Comparison of ENCODE assay signal across 8 cellular contexts in genomic region chr11:86069408-86070086, GRCh38. TPM values are rescaled to one million over a fixed set of nuclear protein-coding genes. Genes with fewer than 3 reads are reported as not detected.
DNase-seq lines count a peak whose midpoint lies in the region; ATAC-seq and TF ChIP-seq lines count a peak whose summit lies in the region.

No MANE protein-coding gene starts in this region.

- H3K4me3 ChIP-seq in PC-9 (peak overlapping the region; percentile 60), kidney epithelial cell (ENCODE audit: low read depth, low read length) (peak overlapping the region; percentile 34), stomach (peak overlapping the region; percentile 65 to 97 (median 91))

- peak; percentile 18 for TF ChIP-seq POLR2A in GM18505 (IDR thresholded peaks at IDR 0.05; ENCODE audit: borderline replicate concordance, extremely low read depth, insufficient read depth, insufficient read length)
- no peak for TF ChIP-seq POLR2A in stomach (IDR thresholded peaks at IDR 0.05)

- peaks cover 41% of the 10 kb centered on the region for H3K79me2 ChIP-seq in PC-9 (ENCODE audit: low read depth)

- TF ChIP-seq CTCF in PC-9 (conservative IDR thresholded peaks at IDR 0.05) (no peak), kidney epithelial cell (IDR thresholded peaks at IDR 0.05; ENCODE audit: insufficient read depth, low read length, poor library complexity, severe bottlenecking) (no peak), stomach (IDR thresholded peaks at IDR 0.05) (no peak)

- WGBS in stomach, 5 donors, result 3 to 8% (median 4%) methylated on average over 11 to 14 of the region's 14 CpGs

- H3K4me1 ChIP-seq in PC-9 (replicated peaks; ENCODE audit: insufficient read depth), result peaks cover 37% of the 10 kb centered on the region
- peaks cover 17 to 32% (median 30%) of the 10 kb centered on the region in 4 donors for H3K4me1 ChIP-seq in stomach

- CTCF ChIA-PET in PC-9 (lab: Charles Lee), result interaction anchor here (0.6 to 1.3 kb wide), 5 partner anchors 28 to 1501 kb away, joined by 3 to 7 read pairs (median 5); no protein-coding TSS in a partner anchor

- no peaks in the 10 kb centered on the region; the same call in 1 of the 2 replicates for H3K9me3 ChIP-seq in PC-9 (ENCODE audit: insufficient read depth, low read depth)
- H3K9me3 ChIP-seq in stomach, result no peaks in the 10 kb centered on the region

- peaks cover 22% of the 10 kb centered on the region for H3F3A ChIP-seq in PC-9 (ENCODE audit: insufficient read depth, low read depth)

- intact Hi-C loops in PC-9 (cut with micrococcal nuclease; ENCODE audit: unreplicated experiment), result loop anchor here (1.0 kb wide), 4 partner anchors 91 to 176 kb away; no protein-coding TSS in a partner anchor
- intact Hi-C loops in stomach (cut with DNase I; ENCODE audit: low total_unique reads), result no loop called here

- H3K27ac ChIP-seq in PC-9, result peak overlapping the region; percentile 99
- peak overlapping the region; percentile 90 to 99 (median 98) for H3K27ac ChIP-seq in stomach

- H3K27me3 ChIP-seq in PC-9 (ENCODE audit: insufficient read depth, low read depth) (no peaks in the 10 kb centered on the region), kidney epithelial cell (ENCODE audit: control insufficient read depth, insufficient read depth, low read length) (no peaks in the 10 kb centered on the region), stomach (no peaks in the 10 kb centered on the region)

- H3K4me2 ChIP-seq in PC-9, result peak overlapping the region; percentile 86

- peak; percentile 40 for TF ChIP-seq EP300 in stomach (IDR thresholded peaks at IDR 0.05)

- H2AFZ ChIP-seq in PC-9, result peak overlapping the region; percentile 69

- no peaks in the 10 kb centered on the region for H3K9me2 ChIP-seq in PC-9 (ENCODE audit: insufficient read depth)

- BruUV-seq in PC-9 (replicated peaks; lab: Mats Ljungman, UMichigan), result TSS peak; percentile 93

- peaks cover 34% of the 10 kb centered on the region for H4K20me1 ChIP-seq in PC-9 (ENCODE audit: insufficient read depth)

- POLR2A ChIA-PET in PC-9 (lab: Charles Lee; ENCODE audit: unreplicated experiment), result interaction anchor here (0.6 to 1.2 kb wide), 12 partner anchors 8 to 968 kb away, joined by 3 to 19 read pairs (median 6); partner anchors contain the start of genes FZD4 and TMEM135

- DNase-seq in AG20443 (ENCODE audit: low spot score), result peak; percentile 71
- peak; percentile 48 to 99 for DNase-seq in PC-9
- peak; percentile 85 for DNase-seq in cerebellar cortex (ENCODE audit: low spot score)
- peak; percentile 94 for DNase-seq in kidney epithelial cell (ENCODE audit: low read depth)
- DNase-seq in stomach, result no peak
- no peak for DNase-seq in activated gamma-delta T cell treated with Interleukin-2 at 50 U/mL for 16 hours

- ATAC-seq in GM18505 (IDR thresholded peaks at IDR 0.05; ENCODE audit: unreplicated experiment) (peak; percentile 15), HG03097 (IDR thresholded peaks at IDR 0.05; ENCODE audit: low FRiP score, unreplicated experiment) (peak; percentile 21)

- H3K36me3 ChIP-seq in PC-9 (ENCODE audit: low read depth) (no peaks in the 10 kb centered on the region), kidney epithelial cell (ENCODE audit: control insufficient read depth, insufficient read depth, low read length) (no peaks in the 10 kb centered on the region), stomach (no peaks in the 10 kb centered on the region)

RNA-seq across cellular contexts. Expression of gene PICALM, which starts 0.7 kb away (rescaled TPM):
- 92.3 and 116 TPM in 2 replicates for total RNA-seq in PC-9 (2021)
- total RNA-seq in kidney epithelial cell, result 291 and 294 TPM in 2 replicates
- total RNA-seq in stomach, result 100 to 1,000 TPM; 148 to 687 (median 267) TPM
- 10 to 100 TPM; 35.1 to 57.0 (median 52.8) TPM for polyA plus RNA-seq in stomach

Comparison
In these comparisons a context has a peak if more than half of its experiments do, and no peak if none do; other contexts are left out.
1. DNase-seq: peak in AG20443 (single experiment), PC-9 (2 of 2), cerebellar cortex (single experiment) and kidney epithelial cell (single experiment); none in stomach (single experiment) and activated gamma-delta T cell treated with Interleukin-2 at 50 U/mL for 16 hours (single experiment).
2. H3K4me3 ChIP-seq: peak in every context shown above with its lines; median percentile 91 in stomach; 60 in PC-9; 34 in kidney epithelial cell.